ENCODE assay signal across 16 cellular contexts in the genomic region with DNA sequence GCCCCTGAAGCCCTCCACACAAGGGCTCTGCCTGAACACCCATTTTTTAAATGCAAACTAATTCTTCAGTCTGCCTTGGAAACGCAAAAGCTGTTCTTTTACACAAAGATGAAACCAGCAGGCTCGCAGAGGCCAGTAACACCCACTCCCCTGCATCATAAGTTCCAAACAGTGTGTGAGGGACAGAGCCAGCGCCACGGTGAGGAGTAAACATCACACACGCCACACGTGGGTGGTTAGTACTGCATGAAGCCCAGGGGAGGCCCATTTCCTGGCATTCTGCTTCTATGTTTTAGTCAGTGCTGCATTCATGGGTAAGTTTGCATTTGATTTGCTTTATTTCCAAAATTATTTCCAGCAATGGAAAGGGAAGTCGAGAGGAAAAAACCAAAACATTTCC.
DNase-seq lines count a peak whose midpoint lies in the region; ATAC-seq and TF ChIP-seq lines count a peak whose summit lies in the region.
"Had no signal": no experiment of that assay in that cellular context is flagged by ENCODE, and none has a peak within 500 bp of the region (broad histone marks: within the 10 kb centered on the region; RNA-seq: fewer than 3 reads in every experiment).

No MANE protein-coding gene starts in this region.

- H3K4me3 Mint-ChIP-seq in activated CD8-positive, alpha-beta T cell treated with anti-CD3 and anti-CD28 coated beads, Interleukin-2, amount 10 ng/mL, durations not matched to agents 7 days and 5 days, result no peak overlapping the region
- peak overlapping the region in 1 of 2 donors; percentile 28 for H3K4me3 Mint-ChIP-seq in stimulated activated naive CD8-positive, alpha-beta T cell treated with anti-CD3 and anti-CD28 coated beads, Interleukin-15, amount 100 ng/mL, for 72 hours
- no peak overlapping the region for H3K4me3 Mint-ChIP-seq in Calu3 (ENCODE audit: low read depth, unreplicated experiment)
- H3K4me3 Mint-ChIP-seq: IgD-negative memory B cell had no signal

- TF ChIP-seq CTCF in heart left ventricle (IDR thresholded peaks at IDR 0.05) (no peak), left ventricle myocardium inferior (IDR thresholded peaks at IDR 0.05; ENCODE audit: borderline replicate concordance) (no peak), Calu3 (IDR thresholded peaks at IDR 0.05; ENCODE audit: unreplicated experiment) (no peak)

- POLR2A ChIA-PET in activated CD8-positive, alpha-beta T cell treated with anti-CD3 and anti-CD28 coated beads, Interleukin-2, amount 10 ng/mL, durations not matched to agents 7 days and 5 days (lab: Charles Lee), result no interaction called here

- ATAC-seq in heart left ventricle, result peak in 3 of 4 donors; percentile 55 to 79 (median 58)
- ATAC-seq in activated CD8-positive, alpha-beta T cell treated with anti-CD3 and anti-CD28 coated beads, Interleukin-2, amount 10 ng/mL, durations not matched to agents 7 days and 5 days, result no peak
- ATAC-seq in stimulated activated naive CD8-positive, alpha-beta T cell treated with anti-CD3 and anti-CD28 coated beads, Interleukin-15, amount 100 ng/mL, for 72 hours, result peak; percentile 95
- ATAC-seq in esophagus mucosa, result no peak
- ATAC-seq: body of pancreas had no signal

- no peak overlapping the region for H3K27ac Mint-ChIP-seq in activated CD8-positive, alpha-beta T cell treated with anti-CD3 and anti-CD28 coated beads, Interleukin-2, amount 10 ng/mL, durations not matched to agents 7 days and 5 days
- H3K27ac Mint-ChIP-seq in stimulated activated naive CD8-positive, alpha-beta T cell treated with anti-CD3 and anti-CD28 coated beads, Interleukin-15, amount 100 ng/mL, for 72 hours, result no peak overlapping the region
- H3K27ac Mint-ChIP-seq in Calu3 (ENCODE audit: unreplicated experiment), result no peak overlapping the region
- H3K27ac Mint-ChIP-seq: IgD-negative memory B cell had no signal

- H3K4me1 Mint-ChIP-seq in activated CD8-positive, alpha-beta T cell treated with anti-CD3 and anti-CD28 coated beads, Interleukin-2, amount 10 ng/mL, durations not matched to agents 7 days and 5 days (ENCODE audit: low read depth), result peaks cover 10% of the 10 kb centered on the region
- peaks cover 12% of the 10 kb centered on the region for H3K4me1 Mint-ChIP-seq in stimulated activated naive CD8-positive, alpha-beta T cell treated with anti-CD3 and anti-CD28 coated beads, Interleukin-15, amount 100 ng/mL, for 72 hours
- H3K4me1 Mint-ChIP-seq in Calu3 (ENCODE audit: low read depth, unreplicated experiment), result no peaks in the 10 kb centered on the region

- 39 to 51% (median 45%) methylated on average over 7 of the region's 7 CpGs for WGBS in heart left ventricle, 4 donors

- DNase-seq in heart left ventricle, result peak in 1 of 5 donors; percentile 15
- no peak for DNase-seq in left ventricle myocardium inferior
- peak; percentile 21 for DNase-seq in activated CD8-positive, alpha-beta T cell treated with anti-CD3 and anti-CD28 coated beads, Interleukin-2, amount 10 ng/mL, durations not matched to agents 7 days and 5 days
- peak; percentile 13 for DNase-seq in mucosa of gallbladder (ENCODE audit: low spot score)
- peak in 1 of 2 donors; percentile 47 for DNase-seq in stimulated activated naive CD8-positive, alpha-beta T cell treated with anti-CD3 and anti-CD28 coated beads, Interleukin-15, amount 100 ng/mL, for 72 hours
- no peak for DNase-seq in Calu3
- DNase-seq in HT-29 (ENCODE audit: low spot score), result no peak
- DNase-seq: AML-193, DMS153, mammary epithelial cell, NCI-H1105 treated with DMSO at 0.1 percent for 48 hours, NCI-H2227 treated with DMSO at 0.1 percent for 48 hours had no signal

- H3K27me3 ChIP-seq in heart left ventricle, result peaks cover 0 to 3% (median 0%) of the 10 kb centered on the region in 9 donors
- peaks cover 18% of the 10 kb centered on the region for H3K27me3 ChIP-seq in left ventricle myocardium inferior (ENCODE audit: low read depth)
- H3K27me3 ChIP-seq: body of pancreas had no signal

- H3K4me3 ChIP-seq in heart left ventricle (no peak overlapping the region), left ventricle myocardium inferior (no peak overlapping the region)
- H3K4me3 ChIP-seq: body of pancreas, skin epidermis had no signal

- H3K9me3 ChIP-seq in heart left ventricle, result peaks cover 0 to 4% (median 0%) of the 10 kb centered on the region in 12 donors
- peaks cover 9% of the 10 kb centered on the region for H3K9me3 ChIP-seq in left ventricle myocardium inferior (replicated peaks)
- H3K9me3 ChIP-seq: body of pancreas had no signal

- intact Hi-C loops in heart left ventricle (cut with DNase I), result no loop called here
- intact Hi-C loops in left ventricle myocardium inferior (cut with micrococcal nuclease), result no loop called here
- intact Hi-C loops in Calu3 (cut with micrococcal nuclease; ENCODE audit: unreplicated experiment), result no loop called here

- no peaks in the 10 kb centered on the region for H3K27me3 Mint-ChIP-seq in activated CD8-positive, alpha-beta T cell treated with anti-CD3 and anti-CD28 coated beads, Interleukin-2, amount 10 ng/mL, durations not matched to agents 7 days and 5 days (ENCODE audit: low read depth)
- H3K27me3 Mint-ChIP-seq in stimulated activated naive CD8-positive, alpha-beta T cell treated with anti-CD3 and anti-CD28 coated beads, Interleukin-15, amount 100 ng/mL, for 72 hours, result no peaks in the 10 kb centered on the region
- peaks cover 8% of the 10 kb centered on the region for H3K27me3 Mint-ChIP-seq in Calu3 (ENCODE audit: unreplicated experiment)

- H3K27ac ChIP-seq in heart left ventricle (no peak overlapping the region), left ventricle myocardium inferior (replicated peaks) (no peak overlapping the region)
- H3K27ac ChIP-seq: body of pancreas, skin epidermis had no signal

- H3K9me3 Mint-ChIP-seq in activated CD8-positive, alpha-beta T cell treated with anti-CD3 and anti-CD28 coated beads, Interleukin-2, amount 10 ng/mL, durations not matched to agents 7 days and 5 days (ENCODE audit: insufficient read depth), result no peaks in the 10 kb centered on the region
- peaks cover 0 to 8% of the 10 kb centered on the region in 2 donors for H3K9me3 Mint-ChIP-seq in stimulated activated naive CD8-positive, alpha-beta T cell treated with anti-CD3 and anti-CD28 coated beads, Interleukin-15, amount 100 ng/mL, for 72 hours
- no peaks in the 10 kb centered on the region for H3K9me3 Mint-ChIP-seq in Calu3 (ENCODE audit: low read depth, unreplicated experiment)

- H3K4me1 ChIP-seq in heart left ventricle (no peaks in the 10 kb centered on the region), left ventricle myocardium inferior (no peaks in the 10 kb centered on the region)
- H3K4me1 ChIP-seq: body of pancreas had no signal

- BruUV-seq in Calu3 (replicated peaks; lab: Mats Ljungman, UMichigan), result no TSS peak

- no peak for TF ChIP-seq POLR2A in heart left ventricle (IDR thresholded peaks at IDR 0.05)

- CTCF ChIA-PET in activated CD8-positive, alpha-beta T cell treated with anti-CD3 and anti-CD28 coated beads, Interleukin-2, amount 10 ng/mL, durations not matched to agents 7 days and 5 days (lab: Charles Lee), result no interaction called here
- CTCF ChIA-PET in Calu3 (lab: Charles Lee), result no interaction called here

- H3K36me3 ChIP-seq in heart left ventricle (no peaks in the 10 kb centered on the region), left ventricle myocardium inferior (no peaks in the 10 kb centered on the region)

- H3K36me3 Mint-ChIP-seq in activated CD8-positive, alpha-beta T cell treated with anti-CD3 and anti-CD28 coated beads, Interleukin-2, amount 10 ng/mL, durations not matched to agents 7 days and 5 days (ENCODE audit: low read depth), result no peaks in the 10 kb centered on the region
- H3K36me3 Mint-ChIP-seq in Calu3 (ENCODE audit: insufficient read depth, unreplicated experiment), result no peaks in the 10 kb centered on the region
- H3K36me3 Mint-ChIP-seq: IgD-negative memory B cell had no signal

Comparison
In these comparisons a context has a peak if more than half of its experiments do, and no peak if none do; other contexts are left out.
1. ATAC-seq: peak in heart left ventricle (3 of 4) and stimulated activated naive CD8-positive, alpha-beta T cell treated with anti-CD3 and anti-CD28 coated beads, Interleukin-15, amount 100 ng/mL, for 72 hours (single experiment); none in activated CD8-positive, alpha-beta T cell treated with anti-CD3 and anti-CD28 coated beads, Interleukin-2, amount 10 ng/mL, durations not matched to agents 7 days and 5 days (single experiment) and esophagus mucosa (single experiment).
2. DNase-seq: peak in activated CD8-positive, alpha-beta T cell treated with anti-CD3 and anti-CD28 coated beads, Interleukin-2, amount 10 ng/mL, durations not matched to agents 7 days and 5 days (single experiment) and mucosa of gallbladder (single experiment); none in left ventricle myocardium inferior (single experiment), Calu3 (single experiment) and HT-29 (single experiment).